Comparison of ENCODE assay signal across 24 cellular contexts in genomic region chr16:73150790-73151189, GRCh38.
"Had no signal": no experiment of that assay in that cellular context is flagged by ENCODE, and none has a peak within 500 bp of the region (broad histone marks: within the 10 kb centered on the region; RNA-seq: fewer than 3 reads in every experiment).

No MANE protein-coding gene starts in this region.

- H3K4me3 ChIP-seq: cardiac muscle cell, PC-9, SK-N-MC had no signal

- DNase-seq: activated CD4-positive, alpha-beta memory T cell treated with anti-CD3 and anti-CD28 coated beads for 36 hours; activated CD4-positive, alpha-beta T cell treated with anti-CD3 and anti-CD28 coated beads, Interleukin-2, amount 10 ng/mL, durations not matched to agents 7 days and 5 days; activated CD4-positive, CD25-positive, alpha-beta regulatory T cell; activated CD8-positive, alpha-beta memory T cell treated with anti-CD3 and anti-CD28 coated beads for 24 hours; activated effector memory CD4-positive, alpha-beta T cell treated with anti-CD3 and anti-CD28 coated beads, Interleukin-2, amount 50 U/mL, for 16 hours; activated naive CD4-positive, alpha-beta T cell treated with Interleukin-2 at 50 U/mL for 16 hours; activated naive CD8-positive, alpha-beta T cell treated with anti-CD3 and anti-CD28 coated beads for 36 hours; activated T-cell treated with anti-CD3 and anti-CD28 coated beads, Interleukin-2, amount 50 U/mL, for 4 hours; brain microvascular endothelial cell; MM.1S; NCI-H1105; NCI-H1436; NCI-H1694 treated with DMSO at 0.1 percent for 48 hours; NCI-H2029 treated with DMSO at 0.1 percent for 48 hours; NCI-H345; NCI-H510A; NCI-H526 treated with DMSO at 0.1 percent for 48 hours; NCI-H82; PC-9; SHP77 treated with DMSO at 0.1 percent for 48 hours; T-helper 1 cell had no signal

- H3K36me3 ChIP-seq: brain microvascular endothelial cell, cardiac muscle cell had no signal

- H3K27me3 ChIP-seq: brain microvascular endothelial cell, cardiac muscle cell had no signal

- H3K4me2 ChIP-seq: PC-9 had no signal

- H3K27ac ChIP-seq: brain microvascular endothelial cell, cardiac muscle cell, PC-9, SK-N-MC, VCaP had no signal
